ENCODE assay signal across 1 cellular context in the genomic region with DNA sequence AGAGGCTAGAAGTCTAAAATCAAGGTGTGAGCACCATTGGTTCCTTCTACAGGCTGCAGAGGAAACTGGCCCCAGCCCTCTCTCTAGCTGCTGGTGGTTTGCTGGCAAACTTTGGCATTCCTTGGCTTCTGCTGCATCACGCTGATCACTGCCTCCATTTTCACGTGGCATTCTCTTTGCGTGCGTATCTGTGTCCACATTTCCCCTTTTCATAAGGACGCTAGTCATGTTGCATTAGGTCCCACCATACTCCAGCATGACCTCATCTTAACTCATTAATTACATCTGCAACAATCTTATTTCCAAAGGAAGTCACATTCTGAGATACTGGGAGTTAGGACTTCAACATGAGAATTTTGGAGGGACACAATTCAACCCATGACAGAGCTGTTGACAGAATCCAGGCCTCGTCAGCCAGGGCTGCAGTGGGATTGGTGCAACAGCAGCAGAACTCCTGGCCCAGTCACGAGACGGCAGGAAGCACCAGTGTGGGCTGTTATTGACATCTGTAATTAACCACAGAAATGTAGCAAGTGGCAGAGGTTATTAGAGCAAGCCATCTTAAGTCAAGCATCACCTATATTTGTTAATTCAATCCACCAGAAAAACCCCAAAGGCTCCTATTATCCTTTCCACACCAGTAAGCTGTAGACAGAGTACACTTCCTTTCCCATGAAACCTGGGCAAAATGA.
TF ChIP-seq lines count a peak whose summit lies in the region.

No MANE protein-coding gene starts in this region.

TF ChIP-seq in IMR-90, 13 proteins besides CTCF, POLR2A, EP300 and RAD21 (continued from another document):
- TF ChIP-seq MAZ (IDR thresholded peaks at IDR 0.05; ENCODE audit: borderline replicate concordance, low read depth, low read length) (no peak), CEBPB (IDR thresholded peaks at IDR 0.05; ENCODE audit: low read depth, low read length) (no peak), FOS (IDR thresholded peaks at IDR 0.05; ENCODE audit: low read depth, low read length) (no peak), CHD1 (IDR thresholded peaks at IDR 0.05; ENCODE audit: low read depth, low read length) (no peak), SMC3 (IDR thresholded peaks at IDR 0.05; ENCODE audit: low read depth, low read length) (no peak), BHLHE40 (IDR thresholded peaks at IDR 0.05; ENCODE audit: low read depth, low read length) (no peak), MAFK (IDR thresholded peaks at IDR 0.05; ENCODE audit: low read depth, low read length) (no peak), RCOR1 (IDR thresholded peaks at IDR 0.05; ENCODE audit: insufficient replicate concordance, low read length) (no peak), RFX5 (IDR thresholded peaks at IDR 0.05; ENCODE audit: low read depth, low read length) (no peak), NFE2L2 (IDR thresholded peaks at IDR 0.05; ENCODE audit: low read depth, low read length) (no peak)
- TF ChIP-seq, protein P1, sequence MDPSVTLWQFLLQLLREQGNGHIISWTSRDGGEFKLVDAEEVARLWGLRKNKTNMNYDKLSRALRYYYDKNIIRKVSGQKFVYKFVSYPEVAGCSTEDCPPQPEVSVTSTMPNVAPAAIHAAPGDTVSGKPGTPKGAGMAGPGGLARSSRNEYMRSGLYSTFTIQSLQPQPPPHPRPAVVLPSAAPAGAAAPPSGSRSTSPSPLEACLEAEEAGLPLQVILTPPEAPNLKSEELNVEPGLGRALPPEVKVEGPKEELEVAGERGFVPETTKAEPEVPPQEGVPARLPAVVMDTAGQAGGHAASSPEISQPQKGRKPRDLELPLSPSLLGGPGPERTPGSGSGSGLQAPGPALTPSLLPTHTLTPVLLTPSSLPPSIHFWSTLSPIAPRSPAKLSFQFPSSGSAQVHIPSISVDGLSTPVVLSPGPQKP (IDR thresholded peaks at IDR 0.05; ENCODE audit: borderline replicate concordance, low read depth, low read length): no peak
- TF ChIP-seq, protein P2, sequence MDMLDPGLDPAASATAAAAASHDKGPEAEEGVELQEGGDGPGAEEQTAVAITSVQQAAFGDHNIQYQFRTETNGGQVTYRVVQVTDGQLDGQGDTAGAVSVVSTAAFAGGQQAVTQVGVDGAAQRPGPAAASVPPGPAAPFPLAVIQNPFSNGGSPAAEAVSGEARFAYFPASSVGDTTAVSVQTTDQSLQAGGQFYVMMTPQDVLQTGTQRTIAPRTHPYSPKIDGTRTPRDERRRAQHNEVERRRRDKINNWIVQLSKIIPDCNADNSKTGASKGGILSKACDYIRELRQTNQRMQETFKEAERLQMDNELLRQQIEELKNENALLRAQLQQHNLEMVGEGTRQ (IDR thresholded peaks at IDR 0.05; ENCODE audit: low read depth, low read length): no peak
